8 cellular contexts compared by ENCODE assay signal in genomic region chr15:63598467-63599400, GRCh38. TPM values are rescaled to one million over a fixed set of nuclear protein-coding genes. Genes with fewer than 3 reads are reported as not detected.
A peak's percentile ranks its signal among the peaks of the same experiment; 100 is the strongest.
DNase-seq lines count a peak whose midpoint lies in the region; ATAC-seq and TF ChIP-seq lines count a peak whose summit lies in the region.

No MANE protein-coding gene starts in this region.

- H3K27ac ChIP-seq in CD8-positive, alpha-beta T cell (ENCODE audit: low read depth, low read length): no peak overlapping the region
- H3K27ac ChIP-seq in PC-9: no peak overlapping the region
- peak overlapping the region; percentile 84 to 92 for H3K27ac ChIP-seq in esophagus (ENCODE audit: low read depth in 2 of 2, low read length in 1 of 2)

- H3K36me3 ChIP-seq in CD8-positive, alpha-beta T cell (ENCODE audit: insufficient read depth, low read length): no peaks in the 10 kb centered on the region
- H3K36me3 ChIP-seq in PC-9 (ENCODE audit: low read depth) (no peaks in the 10 kb centered on the region), esophagus (ENCODE audit: control insufficient read depth in 2 of 2, insufficient read depth in 2 of 2, low read length in 1 of 2) (peaks cover 0 to 2% of the 10 kb centered on the region in 2 donors)

- 56 to 63% methylated on average over 12 of the region's 12 CpGs for WGBS in esophagus, 2 donors

- DNase-seq in CD8-positive, alpha-beta T cell: no peak
- DNase-seq in PC-9 (no peak), pons (ENCODE audit: low spot score) (peak; percentile 54), NCI-H2081 (lab: John Stamatoyannopoulos, UW) (no peak), NCI-H2196 (lab: John Stamatoyannopoulos, UW; ENCODE audit: unreplicated experiment) (no peak)

- no peaks in the 10 kb centered on the region for H3K27me3 ChIP-seq in CD8-positive, alpha-beta T cell (ENCODE audit: insufficient read depth, low read length)
- H3K27me3 ChIP-seq in PC-9 (ENCODE audit: insufficient read depth, low read depth): no peaks in the 10 kb centered on the region
- no peaks in the 10 kb centered on the region for H3K27me3 ChIP-seq in esophagus (ENCODE audit: control insufficient read depth in 1 of 2, insufficient read depth in 2 of 2, low read length in 2 of 2)

- H3K27ac Mint-ChIP-seq in CD8-positive, alpha-beta T cell: peak overlapping the region; percentile 89

- H3K9me3 ChIP-seq in CD8-positive, alpha-beta T cell (ENCODE audit: low read length): no peaks in the 10 kb centered on the region
- H3K9me3 ChIP-seq in PC-9 (ENCODE audit: insufficient read depth, low read depth): no peaks in the 10 kb centered on the region
- H3K9me3 ChIP-seq in esophagus (ENCODE audit: control insufficient read depth in 2 of 2, insufficient read depth in 1 of 2, low read depth in 1 of 2, low read length in 1 of 2): no peaks in the 10 kb centered on the region

- H3K9me3 Mint-ChIP-seq in CD8-positive, alpha-beta T cell: no peaks in the 10 kb centered on the region

- H3K4me1 Mint-ChIP-seq in CD8-positive, alpha-beta T cell (ENCODE audit: low read depth): peaks cover 61% of the 10 kb centered on the region

- TF ChIP-seq CTCF in CD8-positive, alpha-beta T cell (IDR thresholded peaks at IDR 0.05): no peak
- TF ChIP-seq CTCF in PC-9 (conservative IDR thresholded peaks at IDR 0.05): no peak

- H3K4me2 ChIP-seq in PC-9: peak overlapping the region; percentile 96

- H3K4me3 ChIP-seq in CD8-positive, alpha-beta T cell (ENCODE audit: low read depth, low read length): peak overlapping the region; percentile 79
- H3K4me3 ChIP-seq in PC-9: peak overlapping the region; percentile 82; the same call in 1 of the 2 replicates
- no peak overlapping the region for H3K4me3 ChIP-seq in esophagus (ENCODE audit: low read depth in 1 of 2, low read length in 2 of 2)

- peaks cover 29% of the 10 kb centered on the region for H3K4me1 ChIP-seq in CD8-positive, alpha-beta T cell (ENCODE audit: insufficient read depth, low read length)
- peaks cover 6% of the 10 kb centered on the region; the same call in 1 of the 2 replicates for H3K4me1 ChIP-seq in PC-9 (replicated peaks; ENCODE audit: insufficient read depth)
- peaks cover 2 to 6% of the 10 kb centered on the region in 2 donors for H3K4me1 ChIP-seq in esophagus (ENCODE audit: control insufficient read depth in 2 of 2, insufficient read depth in 2 of 2, low read length in 1 of 2)

- no peaks in the 10 kb centered on the region for H3K27me3 Mint-ChIP-seq in CD8-positive, alpha-beta T cell (ENCODE audit: low read depth)

- CTCF ChIA-PET in CD8-positive, alpha-beta T cell (lab: Charles Lee): interaction anchor here (0.6 to 10.0 kb wide), 13 partner anchors 12 to 448 kb away, joined by 3 to 69 read pairs (median 4); partner anchors contain the start of gene DAPK2
- CTCF ChIA-PET in PC-9 (lab: Charles Lee): interaction anchor here (0.6 to 2.1 kb wide), 3 partner anchors 12 to 132 kb away, joined by 3 to 12 read pairs (median 8); no protein-coding TSS in a partner anchor

- no peaks in the 10 kb centered on the region for H3K9me2 ChIP-seq in PC-9 (ENCODE audit: insufficient read depth)

- BruUV-seq in PC-9 (replicated peaks; lab: Mats Ljungman, UMichigan): no TSS peak

- no peaks in the 10 kb centered on the region for H3K79me2 ChIP-seq in PC-9 (ENCODE audit: low read depth)

- no peaks in the 10 kb centered on the region for H4K20me1 ChIP-seq in PC-9 (ENCODE audit: insufficient read depth)

- no peak overlapping the region for H2AFZ ChIP-seq in PC-9

- no peak for ATAC-seq in CD8-positive, alpha-beta T cell
- no peak for ATAC-seq in GM21360 (IDR thresholded peaks at IDR 0.05; ENCODE audit: unreplicated experiment)
- no peak for ATAC-seq in activated CD4-positive, CD25-positive, alpha-beta regulatory T cell treated with anti-CD3 and anti-CD28 coated beads, Interleukin-2, amount 50 U/mL, for 24 hours

- peaks cover 14% of the 10 kb centered on the region for H3K36me3 Mint-ChIP-seq in CD8-positive, alpha-beta T cell

- peak overlapping the region; percentile 90 for H3K4me3 Mint-ChIP-seq in CD8-positive, alpha-beta T cell

- peaks cover 8% of the 10 kb centered on the region; the same call in 1 of the 2 replicates for H3F3A ChIP-seq in PC-9 (ENCODE audit: insufficient read depth, low read depth)

- POLR2A ChIA-PET in CD8-positive, alpha-beta T cell (lab: Charles Lee): interaction anchor here (0.7 to 3.4 kb wide), 6 partner anchors 36 to 136 kb away, joined by 3 to 28 read pairs (median 8); partner anchors contain the start of gene USP3
- POLR2A ChIA-PET in PC-9 (lab: Charles Lee; ENCODE audit: unreplicated experiment): interaction anchor here (0.6 kb wide), 2 partner anchors 49 to 303 kb away, joined by 5 to 9 read pairs; no protein-coding TSS in a partner anchor

- intact Hi-C loops in CD8-positive, alpha-beta T cell (cut with DNase I, micrococcal nuclease): loop anchor here (2.0 to 5.0 kb wide), 2 partner anchors 20 to 131 kb away; no protein-coding TSS in a partner anchor
- intact Hi-C loops in PC-9 (cut with micrococcal nuclease; ENCODE audit: unreplicated experiment): no loop called here

RNA-seq across cellular contexts. Expression of gene FBXL22, which starts 1.5 kb away (rescaled TPM):
- 1 to 10 TPM in 1 of 2 experiments, under 1 TPM in 1; 0.68 to 1.7 TPM for total RNA-seq in CD8-positive, alpha-beta T cell
- total RNA-seq in PC-9 (2021): 0.17 and 0.88 TPM in 2 replicates
- 1 to 10 TPM; 2.8 to 4.5 TPM for polyA plus RNA-seq in esophagus

Comparison
In these comparisons a context has a peak if more than half of its experiments do, and no peak if none do; other contexts are left out.
1. H3K27ac ChIP-seq: peak in esophagus (2 of 2); none in CD8-positive, alpha-beta T cell (single experiment) and PC-9 (single experiment).
2. H3K4me3 ChIP-seq: peak in CD8-positive, alpha-beta T cell (single experiment) and PC-9 (single experiment); none in esophagus (0 of 2).